Comparison of ENCODE assay signal across 11 cellular contexts in the genomic region with DNA sequence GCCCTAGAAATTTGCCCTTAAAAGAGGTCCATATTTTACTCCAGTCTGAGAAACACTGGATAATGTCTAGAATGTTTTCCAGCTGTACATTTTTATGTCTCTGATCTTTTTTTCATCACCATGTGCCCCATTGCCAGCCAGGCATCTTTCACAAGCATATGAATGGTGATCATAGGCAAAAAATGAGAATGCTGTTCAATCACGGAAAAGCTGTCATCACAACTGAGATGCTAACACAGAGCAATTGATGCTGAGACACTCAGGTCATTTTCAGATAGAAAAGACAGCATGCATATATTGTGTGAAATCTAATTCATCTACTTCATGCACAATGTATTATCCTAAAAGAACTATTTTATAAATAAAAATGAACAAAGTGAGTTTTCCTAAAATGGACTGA. TPM values are rescaled to one million over a fixed set of nuclear protein-coding genes. Genes with fewer than 3 reads are reported as not detected.
"Had no signal": no experiment of that assay in that cellular context is flagged by ENCODE, and none has a peak within 500 bp of the region (broad histone marks: within the 10 kb centered on the region; RNA-seq: fewer than 3 reads in every experiment).

No MANE protein-coding gene starts in this region.

- H2AFZ ChIP-seq: GM23248 had no signal

- H3K27ac ChIP-seq: GM23248 had no signal

- H3K4me3 ChIP-seq: GM23248, HAP-1, K562 had no signal

- H3K9me3 Mint-ChIP-seq: HFFc6 had no signal

- H3K4me3 Mint-ChIP-seq: HFFc6 had no signal

- H3K4me1 ChIP-seq: HAP-1 had no signal

- H3K9ac ChIP-seq: GM23248 had no signal

- ATAC-seq: HCT116, K562 had no signal

- DNase-seq: GM23248, GOT3, H7, HFFc6, IMR-90, KG1 had no signal

- H3K9me3 ChIP-seq: HAP-1 had no signal

- H3K27ac Mint-ChIP-seq: HFFc6 had no signal

- H3K36me3 ChIP-seq: HAP-1 had no signal

RNA-seq across cellular contexts. Expression of gene CGA, which starts 41.6 kb away (rescaled TPM):
- total RNA-seq: H4, H7, HT-29, IMR-90, K562 had no signal
